1 cellular context compared by ENCODE assay signal in the genomic region with DNA sequence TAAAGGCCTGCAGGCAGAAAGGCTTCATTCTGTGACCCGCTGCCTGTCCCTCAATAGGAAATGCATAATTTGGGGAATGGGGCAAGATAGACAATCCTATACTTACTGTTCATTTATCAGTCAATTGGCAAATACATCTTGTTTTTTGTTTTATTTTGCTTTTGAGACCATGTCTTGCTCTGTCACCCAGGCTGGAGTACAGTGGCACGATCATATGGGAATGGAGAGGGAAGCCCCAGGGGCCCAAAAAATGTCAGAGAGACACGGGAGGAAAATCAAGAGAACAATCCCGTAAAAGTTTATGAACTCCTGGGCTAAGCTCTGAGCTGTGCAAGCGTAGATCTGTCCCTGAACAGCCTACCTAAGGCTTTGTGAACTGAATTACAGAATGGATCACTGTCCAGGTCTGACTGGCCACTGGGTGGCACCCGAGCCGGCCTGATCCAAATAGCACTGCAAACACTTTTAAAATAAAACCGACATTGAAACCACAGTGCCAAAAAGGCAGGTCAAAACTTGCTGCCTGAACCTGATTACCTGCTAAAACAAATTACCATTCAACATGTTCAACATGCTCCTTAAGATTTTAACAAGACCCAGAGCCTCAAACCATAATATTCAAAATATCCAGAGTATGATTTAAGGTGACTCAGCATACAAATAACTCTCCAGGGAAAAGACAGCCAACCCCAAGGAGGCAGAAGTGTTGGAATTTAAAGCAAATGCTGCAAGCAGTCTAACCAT.
TF ChIP-seq lines count a peak whose summit lies in the region.

No MANE protein-coding gene starts in this region.

TF ChIP-seq in K562, 482 proteins besides CTCF, POLR2A, EP300 and RAD21 (continues in another document):
- TF ChIP-seq PHF20 (IDR thresholded peaks at IDR 0.05; ENCODE audit: partially characterized antibody) = no peak
- TF ChIP-seq ZKSCAN1 (IDR thresholded peaks at IDR 0.05; ENCODE audit: low read depth, low read length) = no peak
- TF ChIP-seq RBM34 (IDR thresholded peaks at IDR 0.05; ENCODE audit: borderline replicate concordance, insufficient read depth, low read length) = no peak
- TF ChIP-seq HDAC6 (IDR thresholded peaks at IDR 0.05; ENCODE audit: low read depth, low read length) = no peak
- no peak for TF ChIP-seq XRCC3 (IDR thresholded peaks at IDR 0.05)
- TF ChIP-seq, protein P1, sequence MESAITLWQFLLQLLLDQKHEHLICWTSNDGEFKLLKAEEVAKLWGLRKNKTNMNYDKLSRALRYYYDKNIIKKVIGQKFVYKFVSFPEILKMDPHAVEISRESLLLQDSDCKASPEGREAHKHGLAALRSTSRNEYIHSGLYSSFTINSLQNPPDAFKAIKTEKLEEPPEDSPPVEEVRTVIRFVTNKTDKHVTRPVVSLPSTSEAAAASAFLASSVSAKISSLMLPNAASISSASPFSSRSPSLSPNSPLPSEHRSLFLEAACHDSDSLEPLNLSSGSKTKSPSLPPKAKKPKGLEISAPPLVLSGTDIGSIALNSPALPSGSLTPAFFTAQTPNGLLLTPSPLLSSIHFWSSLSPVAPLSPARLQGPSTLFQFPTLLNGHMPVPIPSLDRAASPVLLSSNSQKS (CRISPR knock-in tag; IDR thresholded peaks at IDR 0.05) = no peak
- TF ChIP-seq MCM2 (IDR thresholded peaks at IDR 0.05; ENCODE audit: low read depth) = no peak
- no peak for TF ChIP-seq SRSF9 (IDR thresholded peaks at IDR 0.05; ENCODE audit: borderline replicate concordance, low read depth, low read length)
- TF ChIP-seq CC2D1A (IDR thresholded peaks at IDR 0.05) = no peak
- 0 out of 2 replicates have a peak, but pooled peaks have one; percentile 40 for TF ChIP-seq NBN (IDR thresholded peaks at IDR 0.05; ENCODE audit: low read depth)
- TF ChIP-seq, protein P2, sequence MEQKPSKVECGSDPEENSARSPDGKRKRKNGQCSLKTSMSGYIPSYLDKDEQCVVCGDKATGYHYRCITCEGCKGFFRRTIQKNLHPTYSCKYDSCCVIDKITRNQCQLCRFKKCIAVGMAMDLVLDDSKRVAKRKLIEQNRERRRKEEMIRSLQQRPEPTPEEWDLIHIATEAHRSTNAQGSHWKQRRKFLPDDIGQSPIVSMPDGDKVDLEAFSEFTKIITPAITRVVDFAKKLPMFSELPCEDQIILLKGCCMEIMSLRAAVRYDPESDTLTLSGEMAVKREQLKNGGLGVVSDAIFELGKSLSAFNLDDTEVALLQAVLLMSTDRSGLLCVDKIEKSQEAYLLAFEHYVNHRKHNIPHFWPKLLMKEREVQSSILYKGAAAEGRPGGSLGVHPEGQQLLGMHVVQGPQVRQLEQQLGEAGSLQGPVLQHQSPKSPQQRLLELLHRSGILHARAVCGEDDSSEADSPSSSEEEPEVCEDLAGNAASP (IDR thresholded peaks at IDR 0.05) = no peak
- TF ChIP-seq L3MBTL2 (IDR thresholded peaks at IDR 0.05) = no peak
- TF ChIP-seq ZNF584 (CRISPR knock-in tag; IDR thresholded peaks at IDR 0.05; ENCODE audit: low read depth) = no peak
- peak; percentile 86 for TF ChIP-seq C11orf30 (IDR thresholded peaks at IDR 0.05; ENCODE audit: low read depth)
- TF ChIP-seq, protein P3, sequence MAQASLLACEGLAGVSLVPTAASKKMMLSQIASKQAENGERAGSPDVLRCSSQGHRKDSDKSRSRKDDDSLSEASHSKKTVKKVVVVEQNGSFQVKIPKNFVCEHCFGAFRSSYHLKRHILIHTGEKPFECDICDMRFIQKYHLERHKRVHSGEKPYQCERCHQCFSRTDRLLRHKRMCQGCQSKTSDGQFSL (CRISPR knock-in tag; IDR thresholded peaks at IDR 0.05) = no peak
- TF ChIP-seq, protein P3 (tag; IDR thresholded peaks at IDR 0.05) = no peak
- TF ChIP-seq, protein P4, sequence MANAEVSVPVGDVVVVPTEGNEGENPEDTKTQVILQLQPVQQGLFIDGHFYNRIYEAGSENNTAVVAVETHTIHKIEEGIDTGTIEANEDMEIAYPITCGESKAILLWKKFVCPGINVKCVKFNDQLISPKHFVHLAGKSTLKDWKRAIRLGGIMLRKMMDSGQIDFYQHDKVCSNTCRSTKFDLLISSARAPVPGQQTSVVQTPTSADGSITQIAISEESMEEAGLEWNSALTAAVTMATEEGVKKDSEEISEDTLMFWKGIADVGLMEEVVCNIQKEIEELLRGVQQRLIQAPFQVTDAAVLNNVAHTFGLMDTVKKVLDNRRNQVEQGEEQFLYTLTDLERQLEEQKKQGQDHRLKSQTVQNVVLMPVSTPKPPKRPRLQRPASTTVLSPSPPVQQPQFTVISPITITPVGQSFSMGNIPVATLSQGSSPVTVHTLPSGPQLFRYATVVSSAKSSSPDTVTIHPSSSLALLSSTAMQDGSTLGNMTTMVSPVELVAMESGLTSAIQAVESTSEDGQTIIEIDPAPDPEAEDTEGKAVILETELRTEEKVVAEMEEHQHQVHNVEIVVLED (CRISPR knock-in tag; IDR thresholded peaks at IDR 0.05) = no peak
- no peak for TF ChIP-seq TFAM (CRISPR knock-in tag; conservative IDR thresholded peaks at IDR 0.05)
- TF ChIP-seq ZFP1 (CRISPR knock-in tag; IDR thresholded peaks at IDR 0.05) = no peak
- TF ChIP-seq GABPA (tag; conservative IDR thresholded peaks at IDR 0.05; ENCODE audit: low read depth) = no peak
- TF ChIP-seq, protein P5, sequence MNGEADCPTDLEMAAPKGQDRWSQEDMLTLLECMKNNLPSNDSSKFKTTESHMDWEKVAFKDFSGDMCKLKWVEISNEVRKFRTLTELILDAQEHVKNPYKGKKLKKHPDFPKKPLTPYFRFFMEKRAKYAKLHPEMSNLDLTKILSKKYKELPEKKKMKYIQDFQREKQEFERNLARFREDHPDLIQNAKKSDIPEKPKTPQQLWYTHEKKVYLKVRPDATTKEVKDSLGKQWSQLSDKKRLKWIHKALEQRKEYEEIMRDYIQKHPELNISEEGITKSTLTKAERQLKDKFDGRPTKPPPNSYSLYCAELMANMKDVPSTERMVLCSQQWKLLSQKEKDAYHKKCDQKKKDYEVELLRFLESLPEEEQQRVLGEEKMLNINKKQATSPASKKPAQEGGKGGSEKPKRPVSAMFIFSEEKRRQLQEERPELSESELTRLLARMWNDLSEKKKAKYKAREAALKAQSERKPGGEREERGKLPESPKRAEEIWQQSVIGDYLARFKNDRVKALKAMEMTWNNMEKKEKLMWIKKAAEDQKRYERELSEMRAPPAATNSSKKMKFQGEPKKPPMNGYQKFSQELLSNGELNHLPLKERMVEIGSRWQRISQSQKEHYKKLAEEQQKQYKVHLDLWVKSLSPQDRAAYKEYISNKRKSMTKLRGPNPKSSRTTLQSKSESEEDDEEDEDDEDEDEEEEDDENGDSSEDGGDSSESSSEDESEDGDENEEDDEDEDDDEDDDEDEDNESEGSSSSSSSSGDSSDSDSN (IDR thresholded peaks at IDR 0.05; ENCODE audit: borderline replicate concordance in 1 of 2, low read depth in 2 of 2, low read length in 2 of 2) = no peak
- TF ChIP-seq ATF1 (CRISPR knock-in tag; IDR thresholded peaks at IDR 0.05) = no peak
- TF ChIP-seq ATF1 (tag; IDR thresholded peaks at IDR 0.05) = no peak
- TF ChIP-seq CREM (IDR thresholded peaks at IDR 0.05; ENCODE audit: low read depth) = no peak
- no peak for TF ChIP-seq BCL6 (CRISPR knock-in tag; IDR thresholded peaks at IDR 0.05)
- TF ChIP-seq NFE2 (IDR thresholded peaks at IDR 0.05; ENCODE audit: low read depth) = peak; percentile 71
- TF ChIP-seq GATAD2A (IDR thresholded peaks at IDR 0.05) = no peak
- TF ChIP-seq, protein P6, sequence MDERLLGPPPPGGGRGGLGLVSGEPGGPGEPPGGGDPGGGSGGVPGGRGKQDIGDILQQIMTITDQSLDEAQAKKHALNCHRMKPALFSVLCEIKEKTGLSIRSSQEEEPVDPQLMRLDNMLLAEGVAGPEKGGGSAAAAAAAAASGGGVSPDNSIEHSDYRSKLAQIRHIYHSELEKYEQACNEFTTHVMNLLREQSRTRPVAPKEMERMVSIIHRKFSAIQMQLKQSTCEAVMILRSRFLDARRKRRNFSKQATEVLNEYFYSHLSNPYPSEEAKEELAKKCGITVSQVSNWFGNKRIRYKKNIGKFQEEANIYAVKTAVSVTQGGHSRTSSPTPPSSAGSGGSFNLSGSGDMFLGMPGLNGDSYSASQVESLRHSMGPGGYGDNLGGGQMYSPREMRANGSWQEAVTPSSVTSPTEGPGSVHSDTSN (CRISPR knock-in tag; IDR thresholded peaks at IDR 0.05; ENCODE audit: low read depth) = no peak
- TF ChIP-seq, protein P6 (tag; conservative IDR thresholded peaks at IDR 0.05; ENCODE audit: low read depth) = no peak
- TF ChIP-seq NR3C1 (CRISPR knock-in tag; IDR thresholded peaks at IDR 0.05) = no peak
- TF ChIP-seq ZNF695 (CRISPR knock-in tag; IDR thresholded peaks at IDR 0.05) = no peak
- TF ChIP-seq TAL1 (IDR thresholded peaks at IDR 0.05) = no peak
- TF ChIP-seq IFI16 (CRISPR knock-in tag; IDR thresholded peaks at IDR 0.05) = no peak
- no peak for TF ChIP-seq TBP (optimal IDR thresholded peaks at IDR 0.05; ENCODE audit: low read depth, low read length)
- peak; percentile 45; the same call in 1 of the 2 replicates for TF ChIP-seq SMC3 (conservative IDR thresholded peaks at IDR 0.05; ENCODE audit: insufficient read depth, low read depth, low read length)
- TF ChIP-seq, protein P7, sequence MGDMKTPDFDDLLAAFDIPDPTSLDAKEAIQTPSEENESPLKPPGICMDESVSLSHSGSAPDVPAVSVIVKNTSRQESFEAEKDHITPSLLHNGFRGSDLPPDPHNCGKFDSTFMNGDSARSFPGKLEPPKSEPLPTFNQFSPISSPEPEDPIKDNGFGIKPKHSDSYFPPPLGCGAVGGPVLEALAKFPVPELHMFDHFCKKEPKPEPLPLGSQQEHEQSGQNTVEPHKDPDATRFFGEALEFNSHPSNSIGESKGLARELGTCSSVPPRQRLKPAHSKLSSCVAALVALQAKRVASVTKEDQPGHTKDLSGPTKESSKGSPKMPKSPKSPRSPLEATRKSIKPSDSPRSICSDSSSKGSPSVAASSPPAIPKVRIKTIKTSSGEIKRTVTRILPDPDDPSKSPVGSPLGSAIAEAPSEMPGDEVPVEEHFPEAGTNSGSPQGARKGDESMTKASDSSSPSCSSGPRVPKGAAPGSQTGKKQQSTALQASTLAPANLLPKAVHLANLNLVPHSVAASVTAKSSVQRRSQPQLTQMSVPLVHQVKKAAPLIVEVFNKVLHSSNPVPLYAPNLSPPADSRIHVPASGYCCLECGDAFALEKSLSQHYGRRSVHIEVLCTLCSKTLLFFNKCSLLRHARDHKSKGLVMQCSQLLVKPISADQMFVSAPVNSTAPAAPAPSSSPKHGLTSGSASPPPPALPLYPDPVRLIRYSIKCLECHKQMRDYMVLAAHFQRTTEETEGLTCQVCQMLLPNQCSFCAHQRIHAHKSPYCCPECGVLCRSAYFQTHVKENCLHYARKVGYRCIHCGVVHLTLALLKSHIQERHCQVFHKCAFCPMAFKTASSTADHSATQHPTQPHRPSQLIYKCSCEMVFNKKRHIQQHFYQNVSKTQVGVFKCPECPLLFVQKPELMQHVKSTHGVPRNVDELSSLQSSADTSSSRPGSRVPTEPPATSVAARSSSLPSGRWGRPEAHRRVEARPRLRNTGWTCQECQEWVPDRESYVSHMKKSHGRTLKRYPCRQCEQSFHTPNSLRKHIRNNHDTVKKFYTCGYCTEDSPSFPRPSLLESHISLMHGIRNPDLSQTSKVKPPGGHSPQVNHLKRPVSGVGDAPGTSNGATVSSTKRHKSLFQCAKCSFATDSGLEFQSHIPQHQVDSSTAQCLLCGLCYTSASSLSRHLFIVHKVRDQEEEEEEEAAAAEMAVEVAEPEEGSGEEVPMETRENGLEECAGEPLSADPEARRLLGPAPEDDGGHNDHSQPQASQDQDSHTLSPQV (IDR thresholded peaks at IDR 0.05) = peak; percentile 39; the same call in 1 of the 2 replicates
- TF ChIP-seq GTF2F1 (IDR thresholded peaks at IDR 0.05; ENCODE audit: low read depth, low read length) = no peak
- no peak for TF ChIP-seq NFXL1 (CRISPR knock-in tag; IDR thresholded peaks at IDR 0.05)
- TF ChIP-seq BRD9 (IDR thresholded peaks at IDR 0.05; ENCODE audit: low read depth, partially characterized antibody) = peak; percentile 30
- no peak for TF ChIP-seq FOXJ3 (CRISPR knock-in tag; IDR thresholded peaks at IDR 0.05)
- TF ChIP-seq ZNF445 (CRISPR knock-in tag; IDR thresholded peaks at IDR 0.05; ENCODE audit: low read depth) = no peak
- no peak for TF ChIP-seq ZC3H4 (CRISPR knock-in tag; IDR thresholded peaks at IDR 0.05; ENCODE audit: borderline replicate concordance)
- TF ChIP-seq, protein P8, sequence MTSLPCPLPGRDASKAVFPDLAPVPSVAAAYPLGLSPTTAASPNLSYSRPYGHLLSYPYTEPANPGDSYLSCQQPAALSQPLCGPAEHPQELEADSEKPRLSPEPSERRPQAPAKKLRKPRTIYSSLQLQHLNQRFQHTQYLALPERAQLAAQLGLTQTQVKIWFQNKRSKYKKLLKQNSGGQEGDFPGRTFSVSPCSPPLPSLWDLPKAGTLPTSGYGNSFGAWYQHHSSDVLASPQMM (CRISPR knock-in tag; IDR thresholded peaks at IDR 0.05) = no peak
- TF ChIP-seq, protein P9, sequence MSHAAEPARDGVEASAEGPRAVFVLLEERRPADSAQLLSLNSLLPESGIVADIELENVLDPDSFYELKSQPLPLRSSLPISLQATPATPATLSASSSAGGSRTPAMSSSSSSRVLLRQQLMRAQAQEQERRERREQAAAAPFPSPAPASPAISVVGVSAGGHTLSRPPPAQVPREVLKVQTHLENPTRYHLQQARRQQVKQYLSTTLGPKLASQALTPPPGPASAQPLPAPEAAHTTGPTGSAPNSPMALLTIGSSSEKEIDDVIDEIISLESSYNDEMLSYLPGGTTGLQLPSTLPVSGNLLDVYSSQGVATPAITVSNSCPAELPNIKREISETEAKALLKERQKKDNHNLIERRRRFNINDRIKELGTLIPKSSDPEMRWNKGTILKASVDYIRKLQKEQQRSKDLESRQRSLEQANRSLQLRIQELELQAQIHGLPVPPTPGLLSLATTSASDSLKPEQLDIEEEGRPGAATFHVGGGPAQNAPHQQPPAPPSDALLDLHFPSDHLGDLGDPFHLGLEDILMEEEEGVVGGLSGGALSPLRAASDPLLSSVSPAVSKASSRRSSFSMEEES (CRISPR knock-in tag; IDR thresholded peaks at IDR 0.05) = no peak
- no peak for TF ChIP-seq ZNF133 (CRISPR knock-in tag; IDR thresholded peaks at IDR 0.05)
- TF ChIP-seq ZNF436 (CRISPR knock-in tag; IDR thresholded peaks at IDR 0.05) = no peak
- TF ChIP-seq ZBTB8A (IDR thresholded peaks at IDR 0.05; ENCODE audit: partially characterized antibody) = no peak
- no peak for TF ChIP-seq FOXK1 (CRISPR knock-in tag; IDR thresholded peaks at IDR 0.05; ENCODE audit: borderline replicate concordance)
- TF ChIP-seq, protein P10, sequence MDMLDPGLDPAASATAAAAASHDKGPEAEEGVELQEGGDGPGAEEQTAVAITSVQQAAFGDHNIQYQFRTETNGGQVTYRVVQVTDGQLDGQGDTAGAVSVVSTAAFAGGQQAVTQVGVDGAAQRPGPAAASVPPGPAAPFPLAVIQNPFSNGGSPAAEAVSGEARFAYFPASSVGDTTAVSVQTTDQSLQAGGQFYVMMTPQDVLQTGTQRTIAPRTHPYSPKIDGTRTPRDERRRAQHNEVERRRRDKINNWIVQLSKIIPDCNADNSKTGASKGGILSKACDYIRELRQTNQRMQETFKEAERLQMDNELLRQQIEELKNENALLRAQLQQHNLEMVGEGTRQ (CRISPR knock-in tag; IDR thresholded peaks at IDR 0.05) = no peak
